8 cellular contexts compared by ENCODE assay signal in the genomic region with DNA sequence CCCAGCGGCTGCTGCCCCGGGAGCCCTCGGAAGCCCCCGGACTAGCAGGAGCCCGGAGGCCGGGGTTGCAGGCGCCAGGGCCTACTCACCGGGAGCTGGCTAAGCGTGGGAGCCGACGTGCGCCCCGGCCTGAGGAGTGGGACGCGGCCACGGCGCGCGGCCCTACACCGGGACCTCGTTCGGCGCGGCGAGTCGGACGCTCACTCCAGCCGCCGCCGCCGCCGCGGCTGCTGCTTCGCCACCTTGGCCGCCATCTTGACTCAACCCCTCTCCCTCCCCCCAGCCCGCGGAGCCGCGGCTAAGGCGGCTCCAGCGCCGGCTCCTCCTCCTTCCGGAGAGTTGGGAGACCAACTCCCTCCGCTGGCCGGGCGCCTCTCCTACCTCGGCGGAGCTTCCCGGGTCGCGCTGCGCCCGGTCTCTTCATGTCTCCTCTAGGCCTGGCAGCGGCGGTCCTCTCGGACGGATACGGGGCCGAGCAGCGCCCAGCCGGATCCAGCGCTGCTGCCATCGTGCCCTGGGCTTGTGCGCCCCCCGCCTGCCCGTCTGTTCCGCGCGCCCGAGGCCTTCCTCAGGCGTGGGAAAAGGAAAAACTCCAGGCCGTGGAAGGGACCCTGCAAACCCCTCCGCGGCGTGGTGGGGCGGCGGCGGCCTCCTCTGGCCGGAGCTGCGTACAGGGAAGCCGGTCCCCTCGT. TPM values are rescaled to one million over a fixed set of nuclear protein-coding genes. Genes with fewer than 3 reads are reported as not detected.
DNase-seq lines count a peak whose midpoint lies in the region; ATAC-seq and TF ChIP-seq lines count a peak whose summit lies in the region.

A gene (minus strand): TSS at position 262 of the 692 bp plus-strand sequence. CDS start 20,965 bp downstream, outside the sequence.

- TF ChIP-seq CTCF in HL-60 (IDR thresholded peaks at IDR 0.05; ENCODE audit: insufficient read depth, low read length) (no peak), lower lobe of right lung (IDR thresholded peaks at IDR 0.05) (peak; percentile 38)
- no peak for TF ChIP-seq CTCF in activated CD8-positive, alpha-beta T cell treated with anti-CD3 and anti-CD28 coated beads for 36 hours (IDR thresholded peaks at IDR 0.05)

- no peaks in the 10 kb centered on the region for H3K27me3 ChIP-seq in CD8-positive, alpha-beta memory T cell (ENCODE audit: insufficient read depth, low read length, poor library complexity, severe bottlenecking)
- H3K27me3 ChIP-seq in HL-60 (ENCODE audit: insufficient read depth, poor library complexity, severe bottlenecking) (no peaks in the 10 kb centered on the region), lower lobe of right lung (ENCODE audit: low read depth) (no peaks in the 10 kb centered on the region)

- intact Hi-C loops in activated CD8-positive, alpha-beta T cell treated with anti-CD3 and anti-CD28 coated beads for 36 hours (cut with micrococcal nuclease): loop anchor here (5.0 kb wide), 1 partner anchor 72 kb away; no protein-coding TSS in a partner anchor
- intact Hi-C loops in lower lobe of right lung (cut with DNase I): no loop called here

- peaks cover 36% of the 10 kb centered on the region for H3K4me1 ChIP-seq in CD8-positive, alpha-beta memory T cell (ENCODE audit: insufficient read depth, low read length)
- H3K4me1 ChIP-seq in lower lobe of right lung: peaks cover 46% of the 10 kb centered on the region

- ATAC-seq in GM19455 (IDR thresholded peaks at IDR 0.05; ENCODE audit: unreplicated experiment): peak; percentile 70
- peak; percentile 88 for ATAC-seq in activated CD8-positive, alpha-beta T cell treated with anti-CD3 and anti-CD28 coated beads for 36 hours
- ATAC-seq in lower lobe of right lung: peak; percentile 98

- peak within 1 kb of the TSS; percentile 91 for H3K4me3 ChIP-seq in CD8-positive, alpha-beta memory T cell (ENCODE audit: low read length)
- H3K4me3 ChIP-seq in HL-60 (replicated peaks; ENCODE audit: insufficient read depth, low read length) (peak within 1 kb of the TSS; percentile 64), lower lobe of right lung (peak within 1 kb of the TSS; percentile 87)

- peak; percentile 81 to 92 (median 85) for DNase-seq in CD8-positive, alpha-beta memory T cell
- peak; percentile 58 to 84 for DNase-seq in HL-60 (ENCODE audit: low read depth in 1 of 2, low spot score in 1 of 2)
- peak; percentile 74 for DNase-seq in NCI-H82 treated with DMSO at 0.1 percent for 48 hours (lab: John Stamatoyannopoulos, UW; ENCODE audit: unreplicated experiment)
- peak; percentile 92 for DNase-seq in activated CD8-positive, alpha-beta T cell treated with anti-CD3 and anti-CD28 coated beads for 36 hours
- peak; percentile 98 for DNase-seq in ecto neural progenitor cell (ENCODE audit: low spot score)
- peak; percentile 96 for DNase-seq in lower lobe of right lung
- peak; percentile 69 to 78 (median 69) for DNase-seq in stimulated activated CD4-positive, alpha-beta T cell treated with anti-CD3 and anti-CD28 coated beads, TNF-alpha, amount 100 ng/mL, for 1 hour (ENCODE audit: low read depth in 3 of 3, low spot score in 1 of 3)

- peaks cover 52 to 65% (median 52%) of the 10 kb centered on the region in 3 donors for H3K4me1 Mint-ChIP-seq in CD8-positive, alpha-beta memory T cell
- H3K4me1 Mint-ChIP-seq in activated CD8-positive, alpha-beta T cell treated with anti-CD3 and anti-CD28 coated beads for 36 hours (ENCODE audit: low read depth): peaks cover 35% of the 10 kb centered on the region

- peak within 1 kb of the TSS; percentile 83 for H3K27ac ChIP-seq in CD8-positive, alpha-beta memory T cell (ENCODE audit: low read depth, low read length)
- peak within 1 kb of the TSS; percentile 99 for H3K27ac ChIP-seq in HL-60 (replicated peaks)
- peak within 1 kb of the TSS; percentile 97 for H3K27ac ChIP-seq in lower lobe of right lung

- CTCF ChIA-PET in CD8-positive, alpha-beta memory T cell (lab: Charles Lee): interaction anchor here (1.7 kb wide), 1 partner anchor 71 kb away, joined by 4 read pairs; no protein-coding TSS in a partner anchor
- CTCF ChIA-PET in activated CD8-positive, alpha-beta T cell treated with anti-CD3 and anti-CD28 coated beads for 36 hours (lab: Charles Lee): interaction anchor here (1.3 kb wide), 1 partner anchor 135 kb away, joined by 4 read pairs; no protein-coding TSS in a partner anchor

- H3K9me3 ChIP-seq in CD8-positive, alpha-beta memory T cell (ENCODE audit: low read length): no peaks in the 10 kb centered on the region
- H3K9me3 ChIP-seq in lower lobe of right lung: no peaks in the 10 kb centered on the region

- POLR2A ChIA-PET in CD8-positive, alpha-beta memory T cell (lab: Charles Lee): interaction anchor here (0.6 to 1.4 kb wide), 6 partner anchors 10 to 321 kb away, joined by 3 to 6 read pairs (median 4); a partner anchor contains a TSS
- POLR2A ChIA-PET in activated CD8-positive, alpha-beta T cell treated with anti-CD3 and anti-CD28 coated beads for 36 hours (lab: Charles Lee): interaction anchor here (0.7 to 3.5 kb wide), 10 partner anchors 10 to 217 kb away, joined by 3 to 30 read pairs (median 5); a partner anchor contains a TSS

- no peaks in the 10 kb centered on the region for H3K36me3 ChIP-seq in CD8-positive, alpha-beta memory T cell (ENCODE audit: insufficient read depth, low read length)
- no peaks in the 10 kb centered on the region for H3K36me3 ChIP-seq in lower lobe of right lung

- H3K9me3 Mint-ChIP-seq in CD8-positive, alpha-beta memory T cell: no peaks in the 10 kb centered on the region
- no peaks in the 10 kb centered on the region for H3K9me3 Mint-ChIP-seq in activated CD8-positive, alpha-beta T cell treated with anti-CD3 and anti-CD28 coated beads for 36 hours

- H3K36me3 Mint-ChIP-seq in CD8-positive, alpha-beta memory T cell: peaks cover 0 to 17% (median 0%) of the 10 kb centered on the region in 3 donors
- peaks cover 11% of the 10 kb centered on the region for H3K36me3 Mint-ChIP-seq in activated CD8-positive, alpha-beta T cell treated with anti-CD3 and anti-CD28 coated beads for 36 hours (ENCODE audit: low read depth)

- H3K27ac Mint-ChIP-seq in CD8-positive, alpha-beta memory T cell: peak within 1 kb of the TSS; percentile 81 to 95 (median 93)
- H3K27ac Mint-ChIP-seq in activated CD8-positive, alpha-beta T cell treated with anti-CD3 and anti-CD28 coated beads for 36 hours: peak within 1 kb of the TSS; percentile 92

- no peaks in the 10 kb centered on the region for H3K27me3 Mint-ChIP-seq in CD8-positive, alpha-beta memory T cell
- no peaks in the 10 kb centered on the region for H3K27me3 Mint-ChIP-seq in activated CD8-positive, alpha-beta T cell treated with anti-CD3 and anti-CD28 coated beads for 36 hours

- H3K4me3 Mint-ChIP-seq in CD8-positive, alpha-beta memory T cell: peak within 1 kb of the TSS; percentile 94 to 98 (median 97)
- peak within 1 kb of the TSS; percentile 98 for H3K4me3 Mint-ChIP-seq in activated CD8-positive, alpha-beta T cell treated with anti-CD3 and anti-CD28 coated beads for 36 hours

RNA-seq across cellular contexts. Expression of the gene that starts here (rescaled TPM):
- 100 to 1,000 TPM; 146 to 147 TPM for total RNA-seq in CD8-positive, alpha-beta memory T cell
- 158 TPM for polyA plus RNA-seq in CD8-positive, alpha-beta memory T cell
- 100 to 1,000 TPM; 123 TPM for total RNA-seq in activated CD8-positive, alpha-beta T cell treated with anti-CD3 and anti-CD28 coated beads for 36 hours
- total RNA-seq in lower lobe of right lung: 137 TPM

Comparison
In these comparisons a context has a peak if more than half of its experiments do, and no peak if none do; other contexts are left out.
1. Peak in every context shown above with its lines: DNase-seq, ATAC-seq, H3K4me3 ChIP-seq and H3K27ac ChIP-seq.